In the genomic region with DNA sequence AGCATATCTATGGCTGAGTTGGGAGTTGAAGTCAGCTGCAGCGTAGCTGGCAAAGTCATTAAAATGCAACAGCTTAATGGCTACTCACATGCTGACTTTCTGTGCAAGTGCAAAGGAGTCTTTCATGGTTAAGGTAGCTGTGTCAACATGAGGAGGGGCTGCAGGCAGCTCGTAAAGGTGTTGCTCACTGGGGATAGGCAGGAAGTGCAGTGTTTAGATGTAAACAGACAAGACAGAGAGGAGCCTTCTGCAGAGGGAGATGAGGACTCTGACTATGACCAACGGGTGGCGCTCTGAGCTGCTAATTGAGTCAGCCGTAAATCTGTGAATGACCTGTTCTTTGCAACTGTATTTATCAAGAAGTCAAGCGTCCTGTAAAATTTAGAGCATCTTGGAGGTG, we compare ENCODE assay signal across 8 cellular contexts. TPM values are rescaled to one million over a fixed set of nuclear protein-coding genes. Genes with fewer than 3 reads are reported as not detected.
DNase-seq lines count a peak whose midpoint lies in the region; ATAC-seq, FAIRE-seq and TF ChIP-seq lines count a peak whose summit lies in the region.

No MANE protein-coding gene starts in this region.

- peak overlapping the region; percentile 87 to 91 for H3K27ac ChIP-seq in A549

- ATAC-seq in A549, result peak in 1 of 2 experiments; percentile 41; a peak in 2 of 6 replicates
- peak; percentile 50 for ATAC-seq in GM18861 (IDR thresholded peaks at IDR 0.05; ENCODE audit: unreplicated experiment)
- ATAC-seq in GM21381 (IDR thresholded peaks at IDR 0.05; ENCODE audit: unreplicated experiment), result no peak

- H3K4me3 ChIP-seq in A549 (no peak overlapping the region), fibroblast of villous mesenchyme (ENCODE audit: low read depth, low read length) (no peak overlapping the region), lower leg skin (ENCODE audit: low read depth, poor library complexity, severe bottlenecking) (no peak overlapping the region), MG63 (no peak overlapping the region)

- WGBS in A549 (ENCODE audit: missing lambda C conversion rate), result 42% methylated on average over 6 of the region's 6 CpGs
- 66 to 69% methylated on average over 6 of the region's 6 CpGs for WGBS in lower leg skin, 2 donors

- H3K4me1 ChIP-seq in A549, result peaks cover 57% of the 10 kb centered on the region

- no peaks in the 10 kb centered on the region for H3K36me3 ChIP-seq in MG63

- no peak for FAIRE-seq in A549 (lab: Jason Lieb, UNC)

- no peak overlapping the region for H3K4me2 ChIP-seq in A549

- peaks cover 14% of the 10 kb centered on the region; the same call in 1 of the 3 replicates for H3K9me3 ChIP-seq in A549
- no peaks in the 10 kb centered on the region for H3K9me3 ChIP-seq in MG63

- intact Hi-C loops in lower leg skin (cut with DNase I; ENCODE audit: low total_unique reads), result no loop called here

- POLR2A ChIA-PET in A549 (lab: Yijun Ruan, JAX), result no interaction called here

- peak in 1 of 2 experiments; percentile 71; a peak in 2 of 5 replicates for TF ChIP-seq RAD21 in A549 (conservative IDR thresholded peaks at IDR 0.05 in 1 of 2, IDR thresholded peaks at IDR 0.05 in 1 of 2)

- TF ChIP-seq CTCF in A549 (IDR thresholded peaks at IDR 0.05), result no peak
- TF ChIP-seq CTCF in fibroblast of villous mesenchyme (IDR thresholded peaks at IDR 0.05; ENCODE audit: insufficient read depth, low read depth, low read length), result peak; percentile 50
- no peak for TF ChIP-seq CTCF in lower leg skin (IDR thresholded peaks at IDR 0.05)

- DNase-seq in A549 (ENCODE audit: low read depth in 1 of 2, low spot score in 1 of 2) (peak in 1 of 2 experiments; percentile 75), NCI-H69 (lab: John Stamatoyannopoulos, UW) (peak; percentile 83), fibroblast of villous mesenchyme (ENCODE audit: low read depth) (peak; percentile 39), lower leg skin (ENCODE audit: low spot score in 2 of 2) (no peak), MG63 (no peak)
- no peak for DNase-seq in stimulated activated CD4-positive, alpha-beta T cell treated with anti-CD3 and anti-CD28 coated beads, Interleukin-4, amount 100 ng/mL, for 24 hours

- CTCF ChIA-PET in A549 (lab: Yijun Ruan, JAX), result interaction anchor here (0.9 to 3.9 kb wide), 9 partner anchors 8 to 337 kb away, joined by 3 to 35 read pairs (median 4); partner anchors contain the start of gene CAVIN2

- no peak for TF ChIP-seq EP300 in A549 (IDR thresholded peaks at IDR 0.05)

- TF ChIP-seq POLR2A in A549 (IDR thresholded peaks at IDR 0.05; ENCODE audit: low read length) (no peak), lower leg skin (IDR thresholded peaks at IDR 0.05) (no peak)

- H3K27me3 ChIP-seq in MG63, result no peaks in the 10 kb centered on the region

TF ChIP-seq in A549, 52 proteins besides CTCF, POLR2A, EP300 and RAD21:
- TF ChIP-seq CBX2 (IDR thresholded peaks at IDR 0.05; ENCODE audit: borderline replicate concordance, low read depth) (no peak), MYC (IDR thresholded peaks at IDR 0.05; ENCODE audit: borderline replicate concordance, low read length) (no peak), HEYL (CRISPR knock-in tag; IDR thresholded peaks at IDR 0.05) (no peak), ZSCAN20 (CRISPR knock-in tag; IDR thresholded peaks at IDR 0.05) (no peak), SMC3 (IDR thresholded peaks at IDR 0.05) (no peak), PHF8 (IDR thresholded peaks at IDR 0.05; ENCODE audit: borderline replicate concordance, low read depth) (no peak)

RNA-seq across cellular contexts. Expression of gene CAVIN2, which starts 22.3 kb away (rescaled TPM):
- polyA plus RNA-seq in A549 (2011; rRNA removed) (17.0 and 20.3 TPM in 2 replicates), A549 (2017; fragmentation: RNase III; extraction: RNeasy Plus Mini Kit Qiagen cat#74134 plus additional on column Dnase treatment) (9.6 to 13.8 TPM (median 11.3 TPM) in 3 replicates)
- polyA plus RNA-seq in A549 (2012; cell fraction: cytosol; rRNA removed), result 12.4 and 12.6 TPM in 2 replicates
- 11.5 and 15.2 TPM in 2 replicates for polyA plus RNA-seq in A549 (2012; cell fraction: nucleus; rRNA removed)
- 20.5 and 24.1 TPM in 2 replicates for polyA minus RNA-seq in A549 (2011; rRNA and poly(A)+ RNA removed)
- total RNA-seq in fibroblast of villous mesenchyme (8.4 and 21.6 TPM in 2 replicates), lower leg skin (10 to 100 TPM in 2 of 4 donors, 1 to 10 TPM in 2; 6.7 to 18.8 (median 10.0) TPM)
- total RNA-seq in MG63 (2014; rRNA removed; shearing (Covaris generic); ENCODE audit: low replicate concordance), result 44.0 and 44.2 TPM in 2 replicates

Comparison
In these comparisons a context has a peak if more than half of its experiments do, and no peak if none do; other contexts are left out.
1. DNase-seq: peak in NCI-H69 (single experiment) and fibroblast of villous mesenchyme (single experiment); none in stimulated activated CD4-positive, alpha-beta T cell treated with anti-CD3 and anti-CD28 coated beads, Interleukin-4, amount 100 ng/mL, for 24 hours (single experiment), lower leg skin (0 of 2) and MG63 (single experiment).